Comparison of ENCODE assay signal across 14 cellular contexts in the genomic region with DNA sequence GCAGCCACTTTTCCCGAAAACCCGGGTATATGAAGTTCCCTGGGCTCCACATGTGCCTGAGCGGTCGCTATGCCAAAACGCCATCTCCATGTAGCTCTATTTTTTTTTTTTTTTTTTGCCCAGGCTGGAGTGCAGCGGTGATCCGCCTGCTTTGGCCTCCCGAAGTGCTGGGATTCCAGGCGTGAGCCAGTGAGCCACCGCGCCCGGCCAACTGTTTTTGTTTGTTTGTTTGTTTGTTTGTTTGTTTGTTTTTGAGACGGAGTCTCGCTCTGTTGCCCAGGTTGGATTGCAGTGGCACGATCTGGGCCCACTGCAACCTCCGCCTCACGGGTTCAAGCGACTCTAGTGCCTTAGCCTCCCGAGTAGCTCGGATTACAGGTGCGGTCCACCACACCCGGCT.
"Had no signal": no experiment of that assay in that cellular context is flagged by ENCODE, and none has a peak within 500 bp of the region (broad histone marks: within the 10 kb centered on the region; RNA-seq: fewer than 3 reads in every experiment).

No MANE protein-coding gene starts in this region.

- H3K4me1 Mint-ChIP-seq: activated naive CD4-positive, alpha-beta T cell treated with anti-CD3 and anti-CD28 coated beads, Interleukin-2, amount 50 U/mL, for 24 hours; nephron had no signal

- FAIRE-seq: small intestine had no signal

- H3K27ac ChIP-seq: breast epithelium, left lung, stomach, uterus had no signal

- H3K4me3 Mint-ChIP-seq: activated naive CD4-positive, alpha-beta T cell treated with anti-CD3 and anti-CD28 coated beads, Interleukin-2, amount 50 U/mL, for 24 hours; nephron; T-helper 1 cell treated with Interleukin-12 subunit alpha and Interleukin-12 subunit beta and Interleukin-4 antibody, amounts not matched to agents 30 μg/mL and 1 μg/mL, for 36 hours had no signal

- H3K9me3 Mint-ChIP-seq: activated naive CD4-positive, alpha-beta T cell treated with anti-CD3 and anti-CD28 coated beads, Interleukin-2, amount 50 U/mL, for 24 hours; nephron; T-helper 1 cell treated with Interleukin-12 subunit alpha and Interleukin-12 subunit beta and Interleukin-4 antibody, amounts not matched to agents 30 μg/mL and 1 μg/mL, for 36 hours had no signal

- H3K9me3 ChIP-seq: left lung, stomach, tibial artery, uterus had no signal

- H3K36me3 Mint-ChIP-seq: activated naive CD4-positive, alpha-beta T cell treated with anti-CD3 and anti-CD28 coated beads, Interleukin-2, amount 50 U/mL, for 24 hours had no signal

- H3K27me3 ChIP-seq: breast epithelium, tibial artery, uterus had no signal

- H3K4me1 ChIP-seq: breast epithelium, left lung, tibial artery, uterus had no signal

- H3K36me3 ChIP-seq: breast epithelium, left lung, stomach, tibial artery, uterus had no signal

- H3K27ac Mint-ChIP-seq: activated naive CD4-positive, alpha-beta T cell treated with anti-CD3 and anti-CD28 coated beads, Interleukin-2, amount 50 U/mL, for 24 hours; nephron; T-helper 1 cell treated with Interleukin-12 subunit alpha and Interleukin-12 subunit beta and Interleukin-4 antibody, amounts not matched to agents 30 μg/mL and 1 μg/mL, for 36 hours had no signal

- DNase-seq: activated CD4-positive, alpha-beta T cell treated with anti-CD3 and anti-CD28 coated beads, Interleukin-2, amount 50 U/mL, for 1 hour; activated CD4-positive, CD25-positive, alpha-beta regulatory T cell; activated T-cell treated with anti-CD3 and anti-CD28 coated beads, Interleukin-2, amount 50 U/mL, for 1 hour; amniotic stem cell; occipital lobe; stomach; tibial artery; uterus had no signal
